13 cellular contexts compared by ENCODE assay signal in the genomic region with DNA sequence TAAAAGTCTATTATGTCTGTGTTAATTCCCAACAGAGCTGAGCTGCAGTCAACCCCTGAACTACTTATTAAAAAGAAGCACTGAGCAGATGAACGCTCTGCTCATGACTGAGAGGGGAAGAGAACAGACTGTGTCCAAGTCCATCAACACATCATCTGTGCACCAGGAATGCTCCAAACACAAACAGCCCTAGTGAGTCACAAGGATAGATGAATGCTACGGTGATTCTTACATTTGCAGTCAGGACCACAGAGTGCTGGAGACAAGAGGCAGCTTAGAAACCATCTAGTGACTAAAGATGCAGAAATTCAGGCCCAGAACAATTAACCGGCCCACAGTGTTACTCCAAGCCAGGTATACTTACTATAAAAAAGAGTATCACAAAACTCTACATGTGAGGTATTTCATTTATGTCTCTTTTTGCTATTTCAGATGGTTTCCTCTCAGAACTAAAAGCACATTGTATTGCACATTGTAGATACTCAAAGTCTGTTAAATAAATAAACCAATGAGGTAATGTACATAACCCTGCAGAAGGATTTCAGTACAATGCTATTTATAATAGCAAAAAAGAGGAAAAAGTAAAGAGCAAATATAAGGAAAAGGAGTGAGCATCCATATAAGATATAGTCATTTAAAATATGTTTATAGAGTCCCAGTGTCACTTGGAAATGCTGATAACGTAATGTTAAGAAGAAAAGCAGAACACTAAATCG.
DNase-seq lines count a peak whose midpoint lies in the region; ATAC-seq and TF ChIP-seq lines count a peak whose summit lies in the region.
"Had no signal": no experiment of that assay in that cellular context is flagged by ENCODE, and none has a peak within 500 bp of the region (broad histone marks: within the 10 kb centered on the region; RNA-seq: fewer than 3 reads in every experiment).

No MANE protein-coding gene starts in this region.

- intact Hi-C loops in IMR-90 (cut with micrococcal nuclease) (no loop called here), posterior vena cava (cut with DNase I) (no loop called here)
- intact Hi-C loops in activated T-helper 1 cell treated with anti-CD3 and anti-CD28 coated beads, Interleukin-12 subunit alpha, Interleukin-12 subunit beta, Interleukin-2, Interleukin-4 antibody, amounts not matched to agents 30 ng/mL and 10 ng/mL and 1 ng/mL, durations not matched to agents 14 hours and 24 hours and 36 hours (cut with micrococcal nuclease) = no loop called here

- H3K27me3 Mint-ChIP-seq in brain = peaks cover 3% of the 10 kb centered on the region
- peaks cover 3% of the 10 kb centered on the region for H3K27me3 Mint-ChIP-seq in activated T-helper 1 cell treated with anti-CD3 and anti-CD28 coated beads, Interleukin-12 subunit alpha, Interleukin-12 subunit beta, Interleukin-2, Interleukin-4 antibody, amounts not matched to agents 30 ng/mL and 10 ng/mL and 1 ng/mL, durations not matched to agents 14 hours and 24 hours and 36 hours (ENCODE audit: insufficient read depth)

- H3K27ac Mint-ChIP-seq in brain = peak overlapping the region; percentile 29 to 90 (median 52)
- H3K27ac Mint-ChIP-seq in activated T-helper 1 cell treated with anti-CD3 and anti-CD28 coated beads, Interleukin-12 subunit alpha, Interleukin-12 subunit beta, Interleukin-2, Interleukin-4 antibody, amounts not matched to agents 30 ng/mL and 10 ng/mL and 1 ng/mL, durations not matched to agents 14 hours and 24 hours and 36 hours = no peak overlapping the region

- no peak for TF ChIP-seq CTCF in IMR-90 (conservative IDR thresholded peaks at IDR 0.05; ENCODE audit: low read depth, low read length)
- TF ChIP-seq CTCF in brain (conservative IDR thresholded peaks at IDR 0.05) = no peak

- H3K9me3 ChIP-seq in IMR-90 (ENCODE audit: control insufficient read depth, insufficient read depth, low read length) = no peaks in the 10 kb centered on the region

- 0% methylated on average over 2 of the region's 5 CpGs; no CpG with 5 or more reads in 1 of the 2 experiments for WGBS in IMR-90 (ENCODE audit: extremely low coverage in 2 of 2, insufficient read length in 1 of 2), 2 experiments

- peaks cover 0 to 3% (median 0%) of the 10 kb centered on the region in 5 experiments for H3K9me3 Mint-ChIP-seq in brain
- H3K9me3 Mint-ChIP-seq in activated T-helper 1 cell treated with anti-CD3 and anti-CD28 coated beads, Interleukin-12 subunit alpha, Interleukin-12 subunit beta, Interleukin-2, Interleukin-4 antibody, amounts not matched to agents 30 ng/mL and 10 ng/mL and 1 ng/mL, durations not matched to agents 14 hours and 24 hours and 36 hours = no peaks in the 10 kb centered on the region

- H2AFZ ChIP-seq in IMR-90 (replicated peaks; ENCODE audit: low read length, poor library complexity) = no peak overlapping the region

- peaks cover 68% of the 10 kb centered on the region for H3K4me1 Mint-ChIP-seq in brain
- H3K4me1 Mint-ChIP-seq in activated T-helper 1 cell treated with anti-CD3 and anti-CD28 coated beads, Interleukin-12 subunit alpha, Interleukin-12 subunit beta, Interleukin-2, Interleukin-4 antibody, amounts not matched to agents 30 ng/mL and 10 ng/mL and 1 ng/mL, durations not matched to agents 14 hours and 24 hours and 36 hours (ENCODE audit: low read depth) = no peaks in the 10 kb centered on the region

- no peak for TF ChIP-seq POLR2A in IMR-90 (IDR thresholded peaks at IDR 0.05; ENCODE audit: low read depth, low read length)

- no peak overlapping the region for H2AK5ac ChIP-seq in IMR-90 (ENCODE audit: low read depth, low read length)

- H3K4me1 ChIP-seq in IMR-90 (ENCODE audit: control insufficient read depth, insufficient read depth, low read length) = peaks cover 9% of the 10 kb centered on the region

- H3K4me3 ChIP-seq in IMR-90 (ENCODE audit: insufficient read depth, low read depth, low read length) = no peak overlapping the region

- H3K4me2 ChIP-seq in IMR-90 (ENCODE audit: low read depth, low read length) = peak overlapping the region; percentile 22

- 0 out of 2 replicates have a peak overlapping the region, but pooled peaks have one; percentile 60 for H3K4ac ChIP-seq in IMR-90 (ENCODE audit: low read depth, low read length)

- DNase-seq in AG08396 (ENCODE audit: low spot score) (peak; percentile 79), IMR-90 (peak; percentile 96), kidney glomerular epithelial cell (lab: John Stamatoyannopoulos, UW) (peak; percentile 93), posterior vena cava (ENCODE audit: low spot score) (no peak), GF-D8 (lab: John Stamatoyannopoulos, UW) (no peak)
- no peak for DNase-seq in activated T-helper 1 cell treated with anti-CD3 and anti-CD28 coated beads, Interleukin-12 subunit alpha, Interleukin-12 subunit beta, Interleukin-2, Interleukin-4 antibody, amounts not matched to agents 30 ng/mL and 10 ng/mL and 1 ng/mL, durations not matched to agents 14 hours and 24 hours and 36 hours (ENCODE audit: low spot score)
- DNase-seq: MM.1S; NCI-H526 treated with DMSO at 0.1 percent for 48 hours; stimulated activated naive CD4-positive, alpha-beta T cell; T-helper 1 cell had no signal

- H2BK120ac ChIP-seq in IMR-90 (ENCODE audit: low read depth, low read length) = peak overlapping the region; percentile 92; the same call in 1 of the 2 replicates

- H2BK15ac ChIP-seq in IMR-90 (ENCODE audit: low read depth, low read length) = no peak overlapping the region

- peak; percentile 97 for ATAC-seq in IMR-90 (ENCODE audit: low read depth)
- ATAC-seq in HG03097 (IDR thresholded peaks at IDR 0.05; ENCODE audit: low FRiP score, unreplicated experiment) = no peak

- H3K27ac ChIP-seq in IMR-90 (ENCODE audit: insufficient read depth, low read length) = no peak overlapping the region
- H3K27ac ChIP-seq: C4-2B had no signal

- in situ Hi-C loops in IMR-90 (cut with MboI; ENCODE audit: low sequenced_read_pairs) = no loop called here

- no peak overlapping the region for H3K9ac ChIP-seq in IMR-90 (ENCODE audit: low read depth, low read length)

- peak overlapping the region; percentile 63; the same call in 1 of the 2 replicates for H2BK20ac ChIP-seq in IMR-90 (ENCODE audit: low read depth, low read length)

- H4K91ac ChIP-seq in IMR-90 (ENCODE audit: insufficient read depth, low read depth, low read length) = no peak overlapping the region

- H2BK5ac ChIP-seq in IMR-90 (ENCODE audit: low read depth, low read length, poor library complexity, severe bottlenecking) = peak overlapping the region; percentile 57

- H3K4me3 Mint-ChIP-seq in brain = peak overlapping the region in 1 of 5 experiments; percentile 15
- H3K4me3 Mint-ChIP-seq in activated T-helper 1 cell treated with anti-CD3 and anti-CD28 coated beads, Interleukin-12 subunit alpha, Interleukin-12 subunit beta, Interleukin-2, Interleukin-4 antibody, amounts not matched to agents 30 ng/mL and 10 ng/mL and 1 ng/mL, durations not matched to agents 14 hours and 24 hours and 36 hours = no peak overlapping the region

- H3K36me3 ChIP-seq in IMR-90 (ENCODE audit: control insufficient read depth, insufficient read depth, low read length) = no peaks in the 10 kb centered on the region

- H3K23ac ChIP-seq in IMR-90 (ENCODE audit: low read depth, low read length) = no peak overlapping the region

- peaks cover 0 to 14% of the 10 kb centered on the region in 2 experiments; a peak in 1 of 4 replicates for H3K79me1 ChIP-seq in IMR-90 (ENCODE audit: low read depth in 1 of 2, low read length in 2 of 2)

- no TSS peak for BruUV-seq in IMR-90 (replicated peaks; lab: Mats Ljungman, UMichigan)

- H3K56ac ChIP-seq in IMR-90 (ENCODE audit: extremely low read depth, insufficient read depth, low read length) = no peak overlapping the region

- H3K9me1 ChIP-seq in IMR-90 (ENCODE audit: insufficient read depth, low read length) = peaks cover 20% of the 10 kb centered on the region

- no peak overlapping the region; the same call in 1 of the 2 replicates for H3K14ac ChIP-seq in IMR-90 (replicated peaks; ENCODE audit: low read depth, low read length)

- no peaks in the 10 kb centered on the region for H3K27me3 ChIP-seq in IMR-90 (ENCODE audit: control insufficient read depth, insufficient read depth, low read length)

- peak; percentile 15; the same call in 1 of the 2 replicates for TF ChIP-seq RAD21 in IMR-90 (IDR thresholded peaks at IDR 0.05; ENCODE audit: low read length)

- no peaks in the 10 kb centered on the region for H3K36me3 Mint-ChIP-seq in brain
- H3K36me3 Mint-ChIP-seq in activated T-helper 1 cell treated with anti-CD3 and anti-CD28 coated beads, Interleukin-12 subunit alpha, Interleukin-12 subunit beta, Interleukin-2, Interleukin-4 antibody, amounts not matched to agents 30 ng/mL and 10 ng/mL and 1 ng/mL, durations not matched to agents 14 hours and 24 hours and 36 hours (ENCODE audit: low read depth) = no peaks in the 10 kb centered on the region

- dilution Hi-C loops in IMR-90 (cut with HindIII; ENCODE audit: low sequenced_read_pairs, unreplicated experiment) = no loop called here

- no peak overlapping the region for H2AK9ac ChIP-seq in IMR-90 (replicated peaks; ENCODE audit: low read depth, low read length, poor library complexity)

- CTCF ChIA-PET in IMR-90 (lab: Yijun Ruan, JAX) = interaction anchor here (0.6 kb wide), 1 partner anchor 177 kb away, joined by 3 read pairs; no protein-coding TSS in a partner anchor

- H4K8ac ChIP-seq in IMR-90 (ENCODE audit: low read depth in 2 of 2, low read length in 2 of 2) = peak overlapping the region in 1 of 2 experiments; percentile 20; a peak in 1 of 4 replicates

- no peak overlapping the region for H4K5ac ChIP-seq in IMR-90 (ENCODE audit: low read depth, low read length)

- POLR2A ChIA-PET in IMR-90 (lab: Charles Lee; ENCODE audit: unreplicated experiment) = no interaction called here

- H3K18ac ChIP-seq in IMR-90 (ENCODE audit: low read depth, low read length) = no peak overlapping the region

- no peaks in the 10 kb centered on the region for H4K20me1 ChIP-seq in IMR-90 (ENCODE audit: insufficient read depth, low read length)

TF ChIP-seq in IMR-90, 13 proteins besides CTCF, POLR2A, EP300 and RAD21 (continues in another document):
- TF ChIP-seq MXI1 (IDR thresholded peaks at IDR 0.05; ENCODE audit: borderline replicate concordance, low read depth, low read length) (no peak), RCOR1 (IDR thresholded peaks at IDR 0.05; ENCODE audit: insufficient replicate concordance, low read length) (peak; percentile 95), NFE2L2 (IDR thresholded peaks at IDR 0.05; ENCODE audit: low read depth, low read length) (no peak), USF2 (IDR thresholded peaks at IDR 0.05; ENCODE audit: low read depth, low read length) (no peak), FOS (IDR thresholded peaks at IDR 0.05; ENCODE audit: low read depth, low read length) (peak; percentile 86), CEBPB (IDR thresholded peaks at IDR 0.05; ENCODE audit: low read depth, low read length) (no peak), SMC3 (IDR thresholded peaks at IDR 0.05; ENCODE audit: low read depth, low read length) (no peak)

Comparison
In these comparisons a context has a peak if more than half of its experiments do, and no peak if none do; other contexts are left out.
1. DNase-seq: peak in AG08396 (single experiment), IMR-90 (single experiment) and kidney glomerular epithelial cell (single experiment); none in posterior vena cava (single experiment), activated T-helper 1 cell treated with anti-CD3 and anti-CD28 coated beads, Interleukin-12 subunit alpha, Interleukin-12 subunit beta, Interleukin-2, Interleukin-4 antibody, amounts not matched to agents 30 ng/mL and 10 ng/mL and 1 ng/mL, durations not matched to agents 14 hours and 24 hours and 36 hours (single experiment) and GF-D8 (single experiment).